ENCODE assay signal across 21 cellular contexts in the genomic region with DNA sequence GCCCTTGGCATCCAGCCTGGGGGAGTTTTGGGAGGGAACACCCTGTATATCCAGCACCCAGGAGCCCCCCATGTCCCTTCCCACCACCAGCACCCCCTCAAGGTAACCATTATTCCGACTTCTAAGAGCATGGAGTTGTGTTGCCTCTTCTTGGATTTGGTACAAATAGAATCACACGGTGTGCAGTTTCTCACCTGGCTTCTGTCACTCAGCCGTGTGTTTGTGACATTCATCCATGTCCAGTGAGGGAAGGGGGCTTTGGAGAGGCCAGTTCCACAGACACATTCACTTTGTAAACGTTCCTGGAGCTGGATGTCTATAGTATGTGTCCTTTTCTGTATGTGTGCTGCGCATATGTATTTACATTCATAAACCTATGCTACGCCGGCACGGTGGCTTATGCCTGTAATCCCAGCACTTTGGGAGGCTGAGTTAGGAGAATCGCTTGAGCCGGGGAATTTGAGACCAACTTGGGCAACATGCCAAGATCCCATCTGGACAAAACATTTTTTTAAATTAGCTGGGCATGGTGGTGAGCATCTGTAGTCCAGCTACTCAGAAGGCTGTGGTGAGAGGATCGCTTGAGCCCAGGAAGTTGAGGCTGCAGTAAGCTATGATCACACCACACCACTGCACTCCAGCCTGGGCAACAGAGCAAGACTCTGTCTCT. TPM values are rescaled to one million over a fixed set of nuclear protein-coding genes. Genes with fewer than 3 reads are reported as not detected.
"Had no signal": no experiment of that assay in that cellular context is flagged by ENCODE, and none has a peak within 500 bp of the region (broad histone marks: within the 10 kb centered on the region; RNA-seq: fewer than 3 reads in every experiment).

No MANE protein-coding gene starts in this region.

- H3K9me3 Mint-ChIP-seq: dendritic cell treated with granulocyte-macrophage colony-stimulating factor and Interleukin-4, amounts not matched to agents 40 ng/mL and 50 ng/mL, for 4 days; natural killer cell treated with Interleukin-12 subunit alpha and Interleukin-12 subunit beta and Interleukin-15 and Interleukin-18, amount 100 ng/mL, for 72 hours; stimulated activated effector memory CD8-positive, alpha-beta T cell treated with anti-CD3 and anti-CD28 coated beads, Interleukin-12 subunit alpha, Interleukin-12 subunit beta, amount 100 ng/mL, for 72 hours; stimulated activated naive CD8-positive, alpha-beta T cell treated with anti-CD3 and anti-CD28 coated beads, Interleukin-15, amount 100 ng/mL, for 72 hours had no signal

- H3K36me3 ChIP-seq: neutrophil, ovary had no signal

- H3K9me3 ChIP-seq: heart right ventricle, neutrophil, tibial nerve had no signal

- H3K4me3 ChIP-seq: heart right ventricle, lung, ovary, tibial nerve had no signal

- ATAC-seq: activated naive CD4-positive, alpha-beta T cell treated with anti-CD3 and anti-CD28 coated beads, Interleukin-2, amount 50 U/mL, for 72 hours; heart right ventricle; natural killer cell treated with Interleukin-12 subunit alpha and Interleukin-12 subunit beta and Interleukin-15 and Interleukin-18, amount 100 ng/mL, for 72 hours; right cardiac atrium; stimulated activated effector memory CD8-positive, alpha-beta T cell treated with anti-CD3 and anti-CD28 coated beads, Interleukin-12 subunit alpha, Interleukin-12 subunit beta, amount 100 ng/mL, for 72 hours; stimulated activated naive CD8-positive, alpha-beta T cell treated with anti-CD3 and anti-CD28 coated beads, Interleukin-15, amount 100 ng/mL, for 72 hours had no signal

- H3K27me3 ChIP-seq: heart right ventricle, neutrophil, ovary, tibial nerve had no signal

- H3K36me3 Mint-ChIP-seq: activated naive CD4-positive, alpha-beta T cell treated with anti-CD3 and anti-CD28 coated beads, Interleukin-2, amount 50 U/mL, for 72 hours; natural killer cell treated with Interleukin-12 subunit alpha and Interleukin-12 subunit beta and Interleukin-15 and Interleukin-18, amount 100 ng/mL, for 72 hours; stimulated activated effector memory CD8-positive, alpha-beta T cell treated with anti-CD3 and anti-CD28 coated beads, Interleukin-12 subunit alpha, Interleukin-12 subunit beta, amount 100 ng/mL, for 72 hours had no signal

- H3K27ac ChIP-seq: heart right ventricle, neutrophil, ovary, tibial nerve had no signal

- H3K4me1 Mint-ChIP-seq: stimulated activated effector memory CD8-positive, alpha-beta T cell treated with anti-CD3 and anti-CD28 coated beads, Interleukin-12 subunit alpha, Interleukin-12 subunit beta, amount 100 ng/mL, for 72 hours; stimulated activated naive CD8-positive, alpha-beta T cell treated with anti-CD3 and anti-CD28 coated beads, Interleukin-15, amount 100 ng/mL, for 72 hours had no signal

- H3K27ac Mint-ChIP-seq: activated naive CD4-positive, alpha-beta T cell treated with anti-CD3 and anti-CD28 coated beads, Interleukin-2, amount 50 U/mL, for 72 hours; dendritic cell treated with granulocyte-macrophage colony-stimulating factor and Interleukin-4, amounts not matched to agents 40 ng/mL and 50 ng/mL, for 4 days; natural killer cell treated with Interleukin-12 subunit alpha and Interleukin-12 subunit beta and Interleukin-15 and Interleukin-18, amount 100 ng/mL, for 72 hours; stimulated activated effector memory CD8-positive, alpha-beta T cell treated with anti-CD3 and anti-CD28 coated beads, Interleukin-12 subunit alpha, Interleukin-12 subunit beta, amount 100 ng/mL, for 72 hours; stimulated activated naive CD8-positive, alpha-beta T cell treated with anti-CD3 and anti-CD28 coated beads, Interleukin-15, amount 100 ng/mL, for 72 hours had no signal

- DNase-seq: activated T-cell treated with anti-CD3 and anti-CD28 coated beads, Interleukin-2, amount 50 U/mL, for 1 hour; aorta; effector CD8-positive, alpha-beta T cell; heart right ventricle; kidney; midbrain; ovary; right cardiac atrium; stimulated activated CD4-positive, alpha-beta T cell treated with anti-CD3 and anti-CD28 coated beads, Interleukin-12 subunit alpha, Interleukin-12 subunit beta, amount 100 ng/mL, for 4 hours; stimulated activated naive CD8-positive, alpha-beta T cell treated with anti-CD3 and anti-CD28 coated beads, Interleukin-15, amount 100 ng/mL, for 72 hours; T-helper 1 cell; T-helper 9 cell had no signal

- H3K4me3 Mint-ChIP-seq: brain; dendritic cell treated with granulocyte-macrophage colony-stimulating factor and Interleukin-4, amounts not matched to agents 40 ng/mL and 50 ng/mL, for 4 days; natural killer cell treated with Interleukin-12 subunit alpha and Interleukin-12 subunit beta and Interleukin-15 and Interleukin-18, amount 100 ng/mL, for 72 hours; stimulated activated effector memory CD8-positive, alpha-beta T cell treated with anti-CD3 and anti-CD28 coated beads, Interleukin-12 subunit alpha, Interleukin-12 subunit beta, amount 100 ng/mL, for 72 hours; stimulated activated naive CD8-positive, alpha-beta T cell treated with anti-CD3 and anti-CD28 coated beads, Interleukin-15, amount 100 ng/mL, for 72 hours had no signal

RNA-seq across cellular contexts. Expression of a gene that starts 36.6 kb away (rescaled TPM):
- total RNA-seq: activated naive CD4-positive, alpha-beta T cell treated with anti-CD3 and anti-CD28 coated beads, Interleukin-2, amount 50 U/mL, for 72 hours; natural killer cell treated with Interleukin-12 subunit alpha and Interleukin-12 subunit beta and Interleukin-15 and Interleukin-18, amount 100 ng/mL, for 72 hours; pulmonary artery endothelial cell had no signal
